In genomic region chr12:79782197-79782890, GRCh38 we compare ENCODE assay signal across 11 cellular contexts.
A peak's percentile ranks its signal among the peaks of the same experiment; 100 is the strongest.
DNase-seq lines count a peak whose midpoint lies in the region; ATAC-seq and TF ChIP-seq lines count a peak whose summit lies in the region.
"Had no signal": no experiment of that assay in that cellular context is flagged by ENCODE, and none has a peak within 500 bp of the region (broad histone marks: within the 10 kb centered on the region; RNA-seq: fewer than 3 reads in every experiment).

No MANE protein-coding gene starts in this region.

- ATAC-seq in omental fat pad (ENCODE audit: low FRiP score), result peak; percentile 76
- ATAC-seq: T-helper 17 cell had no signal

- no peaks in the 10 kb centered on the region for H3K9me3 ChIP-seq in MG63
- no peaks in the 10 kb centered on the region for H3K9me3 ChIP-seq in WERI-Rb-1 (ENCODE audit: severe bottlenecking)
- no peaks in the 10 kb centered on the region for H3K9me3 ChIP-seq in suprapubic skin

- DNase-seq in EL, result peak; percentile 57
- DNase-seq in NCI-H226, result peak; percentile 81
- no peak for DNase-seq in epithelial cell of prostate (ENCODE audit: low read depth, low spot score)
- DNase-seq in omental fat pad (ENCODE audit: low spot score), result no peak
- DNase-seq in MG63, result no peak
- DNase-seq in WERI-Rb-1, result no peak
- DNase-seq in suprapubic skin (ENCODE audit: low spot score in 2 of 2), result no peak
- no peak for DNase-seq in inferior parietal cortex (ENCODE audit: extremely low spot score)
- DNase-seq: foreskin fibroblast, NCI-H2029, T-helper 17 cell had no signal

- no peak overlapping the region for H3K4me3 ChIP-seq in MG63
- no peak overlapping the region for H3K4me3 ChIP-seq in WERI-Rb-1 (ENCODE audit: low read depth, low read length)
- no peak overlapping the region for H3K4me3 ChIP-seq in suprapubic skin

- TF ChIP-seq POLR2A in suprapubic skin (IDR thresholded peaks at IDR 0.05), result no peak

- TF ChIP-seq CTCF in omental fat pad (IDR thresholded peaks at IDR 0.05) (no peak), WERI-Rb-1 (IDR thresholded peaks at IDR 0.05; ENCODE audit: low read depth, low read length) (no peak), suprapubic skin (IDR thresholded peaks at IDR 0.05) (no peak)

- TF ChIP-seq EP300 in suprapubic skin (IDR thresholded peaks at IDR 0.05), result no peak

- H3K27ac ChIP-seq in epithelial cell of prostate (peak overlapping the region; percentile 28), WERI-Rb-1 (no peak overlapping the region), suprapubic skin (no peak overlapping the region)

- no peaks in the 10 kb centered on the region for H3K4me1 ChIP-seq in suprapubic skin

- H3K36me3 ChIP-seq in MG63 (peaks cover 44% of the 10 kb centered on the region), WERI-Rb-1 (peaks cover 5% of the 10 kb centered on the region; the same call in 1 of the 2 replicates), suprapubic skin (peaks cover 59% of the 10 kb centered on the region)

- H3K27me3 ChIP-seq in MG63 (no peaks in the 10 kb centered on the region), WERI-Rb-1 (ENCODE audit: insufficient read depth, low read depth, severe bottlenecking) (no peaks in the 10 kb centered on the region), suprapubic skin (no peaks in the 10 kb centered on the region)

Comparison
In these comparisons a context has a peak if more than half of its experiments do, and no peak if none do; other contexts are left out.
1. DNase-seq: peak in EL (single experiment) and NCI-H226 (single experiment); none in epithelial cell of prostate (single experiment), omental fat pad (single experiment), MG63 (single experiment), WERI-Rb-1 (single experiment), suprapubic skin (0 of 2) and inferior parietal cortex (single experiment).